In the genomic region with DNA sequence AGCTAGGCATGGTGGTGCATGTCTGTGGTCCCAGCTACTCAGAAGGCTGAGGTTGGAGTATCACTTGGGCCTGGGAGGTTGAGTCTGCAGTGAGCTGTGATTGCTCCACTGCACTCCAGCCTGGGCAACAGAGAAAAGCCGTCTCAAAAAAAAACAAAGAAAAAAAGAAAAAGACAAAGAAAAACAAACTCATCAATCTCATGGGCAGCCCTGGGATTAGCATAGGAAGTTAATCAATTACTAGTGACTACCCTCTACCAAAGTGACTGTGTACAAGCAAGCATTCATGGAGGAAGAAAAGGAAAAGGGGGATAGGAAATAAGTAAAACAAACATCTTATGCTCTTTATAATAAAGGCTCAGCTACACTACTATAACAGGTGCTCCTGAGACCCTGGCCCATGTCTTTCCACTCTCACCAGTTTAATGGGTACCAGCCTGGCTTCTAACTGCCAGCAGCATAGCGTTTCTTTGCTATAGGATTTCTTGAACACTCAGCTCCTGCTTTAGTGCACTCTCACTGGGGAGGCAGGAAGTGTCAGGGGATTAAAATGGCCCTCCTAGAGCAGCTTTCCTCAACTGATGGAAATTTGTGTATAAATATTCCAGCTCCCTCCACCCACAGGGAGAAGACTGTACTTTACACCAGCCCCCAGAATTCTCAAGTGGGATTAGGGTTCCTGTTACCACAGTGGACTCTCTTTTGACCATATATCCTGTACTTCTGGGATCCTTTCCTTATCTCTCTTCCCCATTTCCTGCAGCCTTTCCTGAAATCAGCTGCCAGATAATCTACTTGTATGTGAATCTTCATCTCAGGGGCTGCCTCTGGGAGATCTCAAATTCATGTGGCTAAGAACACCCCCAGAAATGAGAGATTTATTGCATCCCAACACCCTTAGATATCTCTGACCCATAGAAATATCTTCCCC, we compare ENCODE assay signal across 18 cellular contexts.
DNase-seq lines count a peak whose midpoint lies in the region; ATAC-seq and TF ChIP-seq lines count a peak whose summit lies in the region.
"Had no signal": no experiment of that assay in that cellular context is flagged by ENCODE, and none has a peak within 500 bp of the region (broad histone marks: within the 10 kb centered on the region; RNA-seq: fewer than 3 reads in every experiment).

No MANE protein-coding gene starts in this region.

- H4K20me1 ChIP-seq in MM.1S (ENCODE audit: insufficient read depth, low read length), result no peaks in the 10 kb centered on the region

- H3K9me3 ChIP-seq in right lobe of liver, result no peaks in the 10 kb centered on the region
- H3K9me3 ChIP-seq in subcutaneous abdominal adipose tissue (ENCODE audit: control insufficient read depth in 5 of 5, low read length in 5 of 5), result peaks cover 0 to 1% (median 0%) of the 10 kb centered on the region in 5 donors
- H3K9me3 ChIP-seq in MM.1S (replicated peaks; ENCODE audit: insufficient read depth, low read length), result no peaks in the 10 kb centered on the region
- H3K9me3 ChIP-seq: ovary had no signal

- peak overlapping the region in 1 of 3 donors; percentile 5 for H3K27ac ChIP-seq in right lobe of liver
- H3K27ac ChIP-seq in subcutaneous abdominal adipose tissue (ENCODE audit: low read depth, low read length), result peak overlapping the region; percentile 37
- H3K27ac ChIP-seq in MM.1S (ENCODE audit: low read length), result no peak overlapping the region
- H3K27ac ChIP-seq: ovary had no signal

- no peak overlapping the region for H2AFZ ChIP-seq in MM.1S (ENCODE audit: low read length)

- 37% methylated on average over 2 of the region's 2 CpGs for WGBS in right lobe of liver (ENCODE audit: insufficient coverage, low coverage, low lambda C conversion rate, missing lambda C conversion rate)

- ATAC-seq in activated naive CD8-positive, alpha-beta T cell treated with anti-CD3 and anti-CD28 coated beads, Interleukin-2, amount 50 U/mL, for 24 hours, result no peak
- ATAC-seq in WTC11 (peak; percentile 55), right lobe of liver (peak in 3 of 4 donors; percentile 18 to 57 (median 27))
- ATAC-seq: stimulated activated effector memory CD8-positive, alpha-beta T cell treated with anti-CD3 and anti-CD28 coated beads, Interleukin-12 subunit alpha, Interleukin-12 subunit beta, amount 100 ng/mL, for 72 hours had no signal

- no peak for TF ChIP-seq POLR2A in right lobe of liver (IDR thresholded peaks at IDR 0.05)

- no peaks in the 10 kb centered on the region for H3K79me2 ChIP-seq in MM.1S (ENCODE audit: low read length)

- H3K9me3 Mint-ChIP-seq in activated naive CD8-positive, alpha-beta T cell treated with anti-CD3 and anti-CD28 coated beads, Interleukin-2, amount 50 U/mL, for 24 hours, result no peaks in the 10 kb centered on the region
- peaks cover 2% of the 10 kb centered on the region for H3K9me3 Mint-ChIP-seq in activated naive CD8-positive, alpha-beta T cell treated with anti-CD3 and anti-CD28 coated beads for 36 hours
- H3K9me3 Mint-ChIP-seq in WTC11, result peaks cover 8% of the 10 kb centered on the region
- H3K9me3 Mint-ChIP-seq: CD4-positive, alpha-beta memory T cell; stimulated activated effector memory CD8-positive, alpha-beta T cell treated with anti-CD3 and anti-CD28 coated beads, Interleukin-12 subunit alpha, Interleukin-12 subunit beta, amount 100 ng/mL, for 72 hours; T-helper 2 cell treated with Interferon-gamma antibody and Interleukin-4, amounts not matched to agents 5 μg/mL and 100 μg/mL, for 36 hours had no signal

- H3K36me3 Mint-ChIP-seq in activated naive CD8-positive, alpha-beta T cell treated with anti-CD3 and anti-CD28 coated beads, Interleukin-2, amount 50 U/mL, for 24 hours (ENCODE audit: low read depth), result peaks cover 3% of the 10 kb centered on the region
- peaks cover 8% of the 10 kb centered on the region for H3K36me3 Mint-ChIP-seq in activated naive CD8-positive, alpha-beta T cell treated with anti-CD3 and anti-CD28 coated beads for 36 hours
- H3K36me3 Mint-ChIP-seq in WTC11, result no peaks in the 10 kb centered on the region
- H3K36me3 Mint-ChIP-seq: activated naive CD8-positive, alpha-beta T cell; CD4-positive, alpha-beta memory T cell had no signal

- no peak for TF ChIP-seq CTCF in WTC11 (IDR thresholded peaks at IDR 0.05)
- TF ChIP-seq CTCF in right lobe of liver (IDR thresholded peaks at IDR 0.05), result no peak
- no peak for TF ChIP-seq CTCF in MM.1S (IDR thresholded peaks at IDR 0.05; ENCODE audit: low read length)

- CTCF ChIA-PET in WTC11 (lab: Charles Lee), result interaction anchor here (0.6 kb wide), 1 partner anchor 25 kb away, joined by 3 read pairs; no protein-coding TSS in a partner anchor

- H3K4me2 ChIP-seq in MM.1S (ENCODE audit: low read depth, low read length), result no peak overlapping the region

- H3K4me1 Mint-ChIP-seq in activated naive CD8-positive, alpha-beta T cell treated with anti-CD3 and anti-CD28 coated beads, Interleukin-2, amount 50 U/mL, for 24 hours, result peaks cover 89% of the 10 kb centered on the region
- peaks cover 53% of the 10 kb centered on the region for H3K4me1 Mint-ChIP-seq in activated naive CD8-positive, alpha-beta T cell treated with anti-CD3 and anti-CD28 coated beads for 36 hours
- H3K4me1 Mint-ChIP-seq in WTC11, result peaks cover 44% of the 10 kb centered on the region

- intact Hi-C loops in right lobe of liver (cut with DNase I), result no loop called here

- H3K4me1 ChIP-seq in right lobe of liver (no peaks in the 10 kb centered on the region), subcutaneous abdominal adipose tissue (ENCODE audit: control insufficient read depth in 5 of 5, insufficient read depth in 5 of 5, low read length in 5 of 5) (peaks cover 0 to 26% (median 4%) of the 10 kb centered on the region in 5 donors), MM.1S (ENCODE audit: low read length) (no peaks in the 10 kb centered on the region)

- no peaks in the 10 kb centered on the region for H3K27me3 Mint-ChIP-seq in activated naive CD8-positive, alpha-beta T cell treated with anti-CD3 and anti-CD28 coated beads, Interleukin-2, amount 50 U/mL, for 24 hours
- H3K27me3 Mint-ChIP-seq in activated naive CD8-positive, alpha-beta T cell treated with anti-CD3 and anti-CD28 coated beads for 36 hours, result no peaks in the 10 kb centered on the region
- H3K27me3 Mint-ChIP-seq in WTC11 (ENCODE audit: low read depth), result no peaks in the 10 kb centered on the region
- H3K27me3 Mint-ChIP-seq: activated CD4-positive, alpha-beta T cell treated with anti-CD3 and anti-CD28 coated beads, Interleukin-2, amount 10 ng/mL, durations not matched to agents 7 days and 5 days; activated naive CD8-positive, alpha-beta T cell; CD4-positive, alpha-beta memory T cell had no signal

- H3K9ac ChIP-seq in subcutaneous abdominal adipose tissue (ENCODE audit: low read length in 5 of 5), result no peak overlapping the region
- H3K9ac ChIP-seq in MM.1S (ENCODE audit: low read length), result no peak overlapping the region

- no peak overlapping the region for H3K4me3 Mint-ChIP-seq in activated naive CD8-positive, alpha-beta T cell treated with anti-CD3 and anti-CD28 coated beads, Interleukin-2, amount 50 U/mL, for 24 hours
- no peak overlapping the region for H3K4me3 Mint-ChIP-seq in activated naive CD8-positive, alpha-beta T cell treated with anti-CD3 and anti-CD28 coated beads for 36 hours
- H3K4me3 Mint-ChIP-seq in WTC11, result no peak overlapping the region
- H3K4me3 Mint-ChIP-seq: activated CD4-positive, alpha-beta T cell treated with anti-CD3 and anti-CD28 coated beads, Interleukin-2, amount 10 ng/mL, durations not matched to agents 7 days and 5 days; activated naive CD8-positive, alpha-beta T cell; CD4-positive, alpha-beta memory T cell; stimulated activated effector memory CD8-positive, alpha-beta T cell treated with anti-CD3 and anti-CD28 coated beads, Interleukin-12 subunit alpha, Interleukin-12 subunit beta, amount 100 ng/mL, for 72 hours; T-helper 2 cell treated with Interferon-gamma antibody and Interleukin-4, amounts not matched to agents 5 μg/mL and 100 μg/mL, for 36 hours had no signal

- DNase-seq in activated naive CD8-positive, alpha-beta T cell treated with anti-CD3 and anti-CD28 coated beads, Interleukin-2, amount 50 U/mL, for 24 hours, result no peak
- DNase-seq in activated naive CD8-positive, alpha-beta T cell treated with anti-CD3 and anti-CD28 coated beads for 36 hours, result no peak
- DNase-seq in WTC11 (ENCODE audit: low spot score) (no peak), right lobe of liver (no peak), COR-L47 (lab: John Stamatoyannopoulos, UW) (no peak), epidermal melanocyte (ENCODE audit: insufficient read length, low spot score) (no peak), MM.1S (no peak)
- DNase-seq: activated CD4-positive, alpha-beta T cell treated with anti-CD3 and anti-CD28 coated beads, Interleukin-2, amount 10 ng/mL, durations not matched to agents 7 days and 5 days; CD4-positive, alpha-beta memory T cell; GOT3; hippocampal formation; NCI-H446; ovary; SIG-M5 had no signal

- H3F3A ChIP-seq in MM.1S (ENCODE audit: insufficient read depth, low read length), result no peaks in the 10 kb centered on the region

- H3K27me3 ChIP-seq in right lobe of liver (no peaks in the 10 kb centered on the region), subcutaneous abdominal adipose tissue (ENCODE audit: control insufficient read depth in 5 of 5, insufficient read depth in 4 of 5, low read length in 5 of 5) (no peaks in the 10 kb centered on the region), MM.1S (replicated peaks; ENCODE audit: insufficient read depth, low read length) (no peaks in the 10 kb centered on the region)
- H3K27me3 ChIP-seq: ovary had no signal

- no peaks in the 10 kb centered on the region for H3K9me2 ChIP-seq in MM.1S (replicated peaks; ENCODE audit: insufficient read depth, low read length)

- H3K36me3 ChIP-seq in right lobe of liver, result no peaks in the 10 kb centered on the region
- no peaks in the 10 kb centered on the region for H3K36me3 ChIP-seq in subcutaneous abdominal adipose tissue (ENCODE audit: control insufficient read depth in 5 of 5, insufficient read depth in 5 of 5, low read length in 5 of 5)
- no peaks in the 10 kb centered on the region for H3K36me3 ChIP-seq in MM.1S (replicated peaks; ENCODE audit: insufficient read depth, low read length)
- H3K36me3 ChIP-seq: ovary had no signal

- POLR2A ChIA-PET in WTC11 (lab: Charles Lee), result no interaction called here

- H3K4me3 ChIP-seq in right lobe of liver, result no peak overlapping the region
- no peak overlapping the region for H3K4me3 ChIP-seq in subcutaneous abdominal adipose tissue (ENCODE audit: low read depth in 1 of 5, low read length in 5 of 5)
- no peak overlapping the region for H3K4me3 ChIP-seq in MM.1S (ENCODE audit: low read length)
- H3K4me3 ChIP-seq: ovary had no signal

- peak overlapping the region; percentile 25 for H3K27ac Mint-ChIP-seq in activated naive CD8-positive, alpha-beta T cell treated with anti-CD3 and anti-CD28 coated beads, Interleukin-2, amount 50 U/mL, for 24 hours
- H3K27ac Mint-ChIP-seq in activated naive CD8-positive, alpha-beta T cell treated with anti-CD3 and anti-CD28 coated beads for 36 hours, result no peak overlapping the region
- H3K27ac Mint-ChIP-seq in WTC11, result no peak overlapping the region
- H3K27ac Mint-ChIP-seq: activated CD4-positive, alpha-beta T cell treated with anti-CD3 and anti-CD28 coated beads, Interleukin-2, amount 10 ng/mL, durations not matched to agents 7 days and 5 days; activated naive CD8-positive, alpha-beta T cell; CD4-positive, alpha-beta memory T cell; stimulated activated effector memory CD8-positive, alpha-beta T cell treated with anti-CD3 and anti-CD28 coated beads, Interleukin-12 subunit alpha, Interleukin-12 subunit beta, amount 100 ng/mL, for 72 hours; T-helper 2 cell treated with Interferon-gamma antibody and Interleukin-4, amounts not matched to agents 5 μg/mL and 100 μg/mL, for 36 hours had no signal
